Comparison of ENCODE assay signal across 1 cellular context in the genomic region with DNA sequence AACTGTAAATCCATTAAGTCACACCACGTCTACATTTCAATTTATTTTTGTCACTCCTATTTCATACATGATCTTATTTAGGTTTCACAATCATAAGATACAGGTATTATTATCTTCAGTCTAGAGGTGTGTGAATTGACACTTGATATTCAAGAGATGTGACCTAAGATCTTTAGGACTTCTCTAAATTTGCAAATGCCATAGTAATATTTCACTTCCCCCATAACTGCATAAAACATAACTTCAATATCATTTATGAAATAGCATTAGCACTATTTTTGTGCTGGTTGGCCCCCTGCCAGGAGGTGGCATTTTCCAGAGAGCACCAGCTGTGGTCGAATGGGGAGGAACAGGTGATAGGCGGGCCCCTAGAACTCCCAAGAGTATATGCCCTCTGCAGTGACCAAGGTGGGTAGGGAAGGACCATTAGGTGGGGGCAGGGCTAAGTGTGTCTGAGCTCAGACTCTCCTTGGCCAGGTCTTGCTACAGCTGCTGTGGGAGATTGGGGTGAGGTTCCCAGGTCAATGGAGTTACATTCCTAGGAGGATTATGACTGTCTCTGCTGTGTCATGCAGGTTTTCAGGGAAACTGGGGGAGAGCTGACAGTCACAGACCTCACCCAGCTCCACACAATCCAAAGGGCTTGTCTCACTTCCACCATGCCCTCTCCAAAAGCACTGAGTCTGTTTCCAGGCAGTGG.
TF ChIP-seq lines count a peak whose summit lies in the region.

No MANE protein-coding gene starts in this region.

TF ChIP-seq in K562, 482 proteins besides CTCF, POLR2A, EP300 and RAD21:
- TF ChIP-seq NFIX (CRISPR knock-in tag; IDR thresholded peaks at IDR 0.05; ENCODE audit: low read depth) (peak; percentile 36), NFIC (IDR thresholded peaks at IDR 0.05) (peak; percentile 56), NRF1 (conservative IDR thresholded peaks at IDR 0.05 in 1 of 2, IDR thresholded peaks at IDR 0.05 in 1 of 2) (no peak)
